In the genomic region with DNA sequence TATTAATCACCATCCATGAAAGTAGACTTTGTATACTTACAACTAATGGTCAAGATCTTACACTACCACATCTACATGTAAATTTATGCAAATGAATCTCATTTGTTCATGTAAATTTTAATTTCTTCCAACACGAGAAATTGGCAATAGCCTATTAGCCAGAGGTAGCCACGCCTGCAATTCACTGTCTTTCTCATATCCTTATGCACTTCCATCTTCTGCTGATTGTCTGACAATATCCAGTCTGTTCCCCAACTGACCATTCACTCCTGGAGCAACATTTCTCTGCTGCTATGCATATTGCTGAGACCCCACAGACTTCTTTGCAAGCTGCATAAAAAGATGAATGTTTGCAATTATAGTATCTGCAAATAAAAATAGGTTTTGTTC, we compare ENCODE assay signal across 1 cellular context.
TF ChIP-seq lines count a peak whose summit lies in the region.

No MANE protein-coding gene starts in this region.

TF ChIP-seq in IMR-90, 13 proteins besides CTCF, POLR2A, EP300 and RAD21 (continued from another document):
- TF ChIP-seq MAFK (IDR thresholded peaks at IDR 0.05; ENCODE audit: low read depth, low read length) (no peak), FOS (IDR thresholded peaks at IDR 0.05; ENCODE audit: low read depth, low read length) (no peak), RCOR1 (IDR thresholded peaks at IDR 0.05; ENCODE audit: insufficient replicate concordance, low read length) (no peak), CEBPB (IDR thresholded peaks at IDR 0.05; ENCODE audit: low read depth, low read length) (no peak), NFE2L2 (IDR thresholded peaks at IDR 0.05; ENCODE audit: low read depth, low read length) (no peak), MXI1 (IDR thresholded peaks at IDR 0.05; ENCODE audit: borderline replicate concordance, low read depth, low read length) (no peak), MAZ (IDR thresholded peaks at IDR 0.05; ENCODE audit: borderline replicate concordance, low read depth, low read length) (no peak), BHLHE40 (IDR thresholded peaks at IDR 0.05; ENCODE audit: low read depth, low read length) (no peak), RFX5 (IDR thresholded peaks at IDR 0.05; ENCODE audit: low read depth, low read length) (no peak)
- TF ChIP-seq, protein P1, sequence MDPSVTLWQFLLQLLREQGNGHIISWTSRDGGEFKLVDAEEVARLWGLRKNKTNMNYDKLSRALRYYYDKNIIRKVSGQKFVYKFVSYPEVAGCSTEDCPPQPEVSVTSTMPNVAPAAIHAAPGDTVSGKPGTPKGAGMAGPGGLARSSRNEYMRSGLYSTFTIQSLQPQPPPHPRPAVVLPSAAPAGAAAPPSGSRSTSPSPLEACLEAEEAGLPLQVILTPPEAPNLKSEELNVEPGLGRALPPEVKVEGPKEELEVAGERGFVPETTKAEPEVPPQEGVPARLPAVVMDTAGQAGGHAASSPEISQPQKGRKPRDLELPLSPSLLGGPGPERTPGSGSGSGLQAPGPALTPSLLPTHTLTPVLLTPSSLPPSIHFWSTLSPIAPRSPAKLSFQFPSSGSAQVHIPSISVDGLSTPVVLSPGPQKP (IDR thresholded peaks at IDR 0.05; ENCODE audit: borderline replicate concordance, low read depth, low read length) = no peak
- TF ChIP-seq, protein P2, sequence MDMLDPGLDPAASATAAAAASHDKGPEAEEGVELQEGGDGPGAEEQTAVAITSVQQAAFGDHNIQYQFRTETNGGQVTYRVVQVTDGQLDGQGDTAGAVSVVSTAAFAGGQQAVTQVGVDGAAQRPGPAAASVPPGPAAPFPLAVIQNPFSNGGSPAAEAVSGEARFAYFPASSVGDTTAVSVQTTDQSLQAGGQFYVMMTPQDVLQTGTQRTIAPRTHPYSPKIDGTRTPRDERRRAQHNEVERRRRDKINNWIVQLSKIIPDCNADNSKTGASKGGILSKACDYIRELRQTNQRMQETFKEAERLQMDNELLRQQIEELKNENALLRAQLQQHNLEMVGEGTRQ (IDR thresholded peaks at IDR 0.05; ENCODE audit: low read depth, low read length) = no peak
TF ChIP-seq in IMR-90: peak in this region for 0.
